In genomic region chr5:93071710-93072109, GRCh38 we compare ENCODE assay signal across 23 cellular contexts.
DNase-seq lines count a peak whose midpoint lies in the region; ATAC-seq and TF ChIP-seq lines count a peak whose summit lies in the region.
"Had no signal": no experiment of that assay in that cellular context is flagged by ENCODE, and none has a peak within 500 bp of the region (broad histone marks: within the 10 kb centered on the region; RNA-seq: fewer than 3 reads in every experiment).

No MANE protein-coding gene starts in this region.

- no peaks in the 10 kb centered on the region for H3K4me1 ChIP-seq in Panc1 (ENCODE audit: control insufficient read depth, insufficient read depth, low read length)

- no peaks in the 10 kb centered on the region; the same call in 1 of the 2 replicates for H3K36me3 ChIP-seq in Panc1 (ENCODE audit: control insufficient read depth, insufficient read depth, low read length)
- H3K36me3 ChIP-seq: BE2C had no signal

- H3K4me3 ChIP-seq in Panc1 (ENCODE audit: low read depth in 2 of 2, low read length in 2 of 2): no peak overlapping the region
- H3K4me3 ChIP-seq: GM23248 had no signal

- ATAC-seq in GM18858 (IDR thresholded peaks at IDR 0.05; ENCODE audit: unreplicated experiment): peak; percentile 41
- ATAC-seq in HG02885 (IDR thresholded peaks at IDR 0.05; ENCODE audit: poor library complexity, unreplicated experiment): peak; percentile 83
- no peak for ATAC-seq in Panc1
- no peak for ATAC-seq in HG03571 (IDR thresholded peaks at IDR 0.05; ENCODE audit: unreplicated experiment)
- ATAC-seq: HepG2 had no signal

- DNase-seq in Panc1 (ENCODE audit: low read depth, low spot score) (no peak), NCI-H526 (lab: John Stamatoyannopoulos, UW) (no peak)
- no peak for DNase-seq in activated effector memory CD4-positive, alpha-beta T cell treated with anti-CD3 and anti-CD28 coated beads, Interleukin-2, amount 50 U/mL, for 16 hours
- no peak for DNase-seq in stimulated activated CD4-positive, alpha-beta T cell treated with anti-CD3 and anti-CD28 coated beads, Interleukin-4, amount 100 ng/mL, for 1 hour
- DNase-seq: ACHN; BE2C; DND-41; GM23248; H7; Karpas-422; NCI-H1105; NCI-H1436 treated with DMSO at 0.1 percent for 48 hours; NCI-H187 treated with DMSO at 0.1 percent for 48 hours; NCI-H2107; NCI-H524; NCI-H774; NK-92 treated with Interleukin-12 subunit alpha and Interleukin-12 subunit beta, amount 100 ng/mL, for 24 hours; T-helper 1 cell had no signal

- BruUV-seq in Panc1 (replicated peaks; lab: Mats Ljungman, UMichigan): no TSS peak

- peak overlapping the region; percentile 64; the same call in 1 of the 2 replicates for H3K27ac ChIP-seq in Panc1 (ENCODE audit: low read length)
- H3K27ac ChIP-seq: GM23248, RWPE1 had no signal

- TF ChIP-seq CTCF in Panc1 (IDR thresholded peaks at IDR 0.05): no peak

- CTCF ChIA-PET in Panc1 (lab: Charles Lee): no interaction called here

- H3K27me3 ChIP-seq in Panc1 (ENCODE audit: control insufficient read depth, insufficient read depth, low read length): no peaks in the 10 kb centered on the region
- H3K27me3 ChIP-seq: BE2C had no signal

- intact Hi-C loops in Panc1 (cut with micrococcal nuclease; ENCODE audit: unreplicated experiment): loop anchor here (10.0 kb wide), 2 partner anchors 137 to 517 kb away; no protein-coding TSS in a partner anchor

- H3K9me3 ChIP-seq in Panc1 (ENCODE audit: control insufficient read depth, insufficient read depth, low read depth, low read length): peaks cover 20% of the 10 kb centered on the region; the same call in 1 of the 2 replicates
- H3K9me3 ChIP-seq: BE2C had no signal

- POLR2A ChIA-PET in Panc1 (lab: Charles Lee): no interaction called here

- in situ Hi-C loops in Panc1 (cut with HindIII; ENCODE audit: low pct_unique_long_range_greater_than_20kb, low sequenced_read_pairs): no loop called here

Comparison
In these comparisons a context has a peak if more than half of its experiments do, and no peak if none do; other contexts are left out.
1. ATAC-seq: peak in GM18858 (single experiment) and HG02885 (single experiment); none in Panc1 (single experiment) and HG03571 (single experiment).